ENCODE assay signal across 8 cellular contexts in genomic region chr5:178131446-178131996, GRCh38. TPM values are rescaled to one million over a fixed set of nuclear protein-coding genes. Genes with fewer than 3 reads are reported as not detected.
DNase-seq lines count a peak whose midpoint lies in the region; ATAC-seq and TF ChIP-seq lines count a peak whose summit lies in the region.

No MANE protein-coding gene starts in this region.

- H3K9me2 ChIP-seq in Loucy (replicated peaks; ENCODE audit: low read depth, low read length): no peaks in the 10 kb centered on the region

- no peaks in the 10 kb centered on the region for H3K27me3 Mint-ChIP-seq in Caco-2 (ENCODE audit: insufficient read depth, unreplicated experiment)
- no peaks in the 10 kb centered on the region for H3K27me3 Mint-ChIP-seq in effector memory CD8-positive, alpha-beta T cell

- H3K4me1 ChIP-seq in Caco-2 (peaks cover 6% of the 10 kb centered on the region; the same call in 1 of the 2 replicates), Loucy (ENCODE audit: insufficient read depth, low read length, poor library complexity, severe bottlenecking) (peaks cover 9% of the 10 kb centered on the region), neuron (ENCODE audit: insufficient read depth, low read length) (peaks cover 8% of the 10 kb centered on the region)

- H2AFZ ChIP-seq in Loucy (ENCODE audit: low read length) (no peak overlapping the region), neuron (ENCODE audit: low read depth, low read length) (no peak overlapping the region)

- H3K4me3 Mint-ChIP-seq in Caco-2 (ENCODE audit: unreplicated experiment): peak overlapping the region; percentile 75
- peak overlapping the region; percentile 67 to 69 for H3K4me3 Mint-ChIP-seq in effector memory CD8-positive, alpha-beta T cell

- no peaks in the 10 kb centered on the region for H3K9me3 Mint-ChIP-seq in Caco-2 (ENCODE audit: unreplicated experiment)
- H3K9me3 Mint-ChIP-seq in effector memory CD8-positive, alpha-beta T cell: no peaks in the 10 kb centered on the region

- DNase-seq in Caco-2: no peak
- no peak for DNase-seq in effector memory CD8-positive, alpha-beta T cell
- DNase-seq in stimulated activated CD4-positive, alpha-beta T cell treated with anti-CD3 and anti-CD28 coated beads, Interleukin-2, amount 100 ng/mL, for 24 hours: no peak
- DNase-seq in amygdala (lab: John Stamatoyannopoulos, UW): no peak
- no peak for DNase-seq in nucleus accumbens (lab: John Stamatoyannopoulos, UW)

- H3K9ac ChIP-seq in Loucy (ENCODE audit: low read depth, low read length, poor library complexity, severe bottlenecking): peak overlapping the region; percentile 86

- intact Hi-C loops in Caco-2 (cut with micrococcal nuclease; ENCODE audit: unreplicated experiment): loop anchor here (2.0 kb wide), 1 partner anchor 15 kb away; no protein-coding TSS in a partner anchor

- H3K9me3 ChIP-seq in Caco-2 (no peaks in the 10 kb centered on the region), Loucy (ENCODE audit: insufficient read depth, low read depth, low read length) (no peaks in the 10 kb centered on the region), neuron (ENCODE audit: low read length) (no peaks in the 10 kb centered on the region)

- no peaks in the 10 kb centered on the region for H3F3A ChIP-seq in Loucy (ENCODE audit: low read depth)

- H3K79me2 ChIP-seq in Loucy (ENCODE audit: insufficient read depth, low read length): peaks cover 10% of the 10 kb centered on the region; the same call in 1 of the 2 replicates

- peak overlapping the region; percentile 72 for H3K27ac Mint-ChIP-seq in Caco-2 (ENCODE audit: unreplicated experiment)
- H3K27ac Mint-ChIP-seq in effector memory CD8-positive, alpha-beta T cell: peak overlapping the region in 1 of 2 donors; percentile 64

- POLR2A ChIA-PET in Caco-2 (lab: Charles Lee): no interaction called here

- no peak for ATAC-seq in effector memory CD8-positive, alpha-beta T cell (replicated peaks)
- no peak for ATAC-seq in GM21576 (IDR thresholded peaks at IDR 0.05; ENCODE audit: unreplicated experiment)

- peak overlapping the region; percentile 94 for H3K4me3 ChIP-seq in Caco-2 (ENCODE audit: low read depth, low read length)
- peak overlapping the region; percentile 80 for H3K4me3 ChIP-seq in Loucy (ENCODE audit: low read length, poor library complexity, severe bottlenecking)
- peak overlapping the region; percentile 97 for H3K4me3 ChIP-seq in neuron (ENCODE audit: low read length)

- TF ChIP-seq CTCF in Caco-2 (IDR thresholded peaks at IDR 0.05; ENCODE audit: insufficient read depth in 1 of 2, low read depth in 1 of 2, low read length in 1 of 2, severe bottlenecking in 1 of 2, unreplicated experiment in 1 of 2) (no peak), Loucy (conservative IDR thresholded peaks at IDR 0.05; ENCODE audit: low read length) (no peak)

- no peaks in the 10 kb centered on the region for H3K27me3 ChIP-seq in Caco-2 (replicated peaks; ENCODE audit: control insufficient read depth, insufficient read depth, low read length)
- H3K27me3 ChIP-seq in Loucy (ENCODE audit: insufficient read depth, low read length, poor library complexity, severe bottlenecking): no peaks in the 10 kb centered on the region
- no peaks in the 10 kb centered on the region for H3K27me3 ChIP-seq in neuron (ENCODE audit: insufficient read depth, low read length)

- H3K4me1 Mint-ChIP-seq in Caco-2 (ENCODE audit: low read depth, unreplicated experiment): peaks cover 8% of the 10 kb centered on the region
- peaks cover 8 to 17% of the 10 kb centered on the region in 2 donors for H3K4me1 Mint-ChIP-seq in effector memory CD8-positive, alpha-beta T cell (ENCODE audit: low read depth in 2 of 2)

- BruUV-seq in Caco-2 (replicated peaks; lab: Mats Ljungman, UMichigan): TSS peak; percentile 58

- CTCF ChIA-PET in Caco-2 (lab: Charles Lee): interaction anchor here (0.7 kb wide), 1 partner anchor 56 kb away, joined by 10 read pairs; no protein-coding TSS in a partner anchor

- H3K36me3 ChIP-seq in Caco-2 (ENCODE audit: control insufficient read depth, insufficient read depth, low read length) (0 out of 2 replicates have a peak, but pooled peaks cover 2% of the 10 kb centered on the region), Loucy (ENCODE audit: insufficient read depth, low read length) (no peaks in the 10 kb centered on the region), neuron (ENCODE audit: insufficient read depth, low read length) (peaks cover 23% of the 10 kb centered on the region)

- H4K20me1 ChIP-seq in Loucy (ENCODE audit: insufficient read depth, low read length, poor library complexity, severe bottlenecking): no peaks in the 10 kb centered on the region

- peak overlapping the region; percentile 74 for H3K4me2 ChIP-seq in Loucy (ENCODE audit: low read depth, low read length, poor library complexity, severe bottlenecking)

- peaks cover 22% of the 10 kb centered on the region for H3K36me3 Mint-ChIP-seq in Caco-2 (ENCODE audit: insufficient read depth, unreplicated experiment)
- H3K36me3 Mint-ChIP-seq in effector memory CD8-positive, alpha-beta T cell (ENCODE audit: insufficient read depth): peaks cover 9% of the 10 kb centered on the region

RNA-seq across cellular contexts. Expression of gene RMND5B, which starts 0.7 kb away (rescaled TPM):
- 45.6 and 48.4 TPM in 2 replicates for total RNA-seq in Caco-2 (2022)

RNA-seq across cellular contexts. Expression of gene N4BP3, which starts 18.2 kb away (rescaled TPM):
- total RNA-seq in Caco-2 (2022): 2.9 and 3.2 TPM in 2 replicates

RNA-seq across cellular contexts. Expression of gene NHP2, which starts 22.2 kb away (rescaled TPM):
- total RNA-seq in Caco-2 (2022): 127 and 142 TPM in 2 replicates

RNA-seq across cellular contexts. Expression of gene GMCL2, which starts 55.6 kb away (rescaled TPM):
- total RNA-seq in Caco-2 (2022): not detected in 2 replicates
